1 cellular context compared by ENCODE assay signal in the genomic region with DNA sequence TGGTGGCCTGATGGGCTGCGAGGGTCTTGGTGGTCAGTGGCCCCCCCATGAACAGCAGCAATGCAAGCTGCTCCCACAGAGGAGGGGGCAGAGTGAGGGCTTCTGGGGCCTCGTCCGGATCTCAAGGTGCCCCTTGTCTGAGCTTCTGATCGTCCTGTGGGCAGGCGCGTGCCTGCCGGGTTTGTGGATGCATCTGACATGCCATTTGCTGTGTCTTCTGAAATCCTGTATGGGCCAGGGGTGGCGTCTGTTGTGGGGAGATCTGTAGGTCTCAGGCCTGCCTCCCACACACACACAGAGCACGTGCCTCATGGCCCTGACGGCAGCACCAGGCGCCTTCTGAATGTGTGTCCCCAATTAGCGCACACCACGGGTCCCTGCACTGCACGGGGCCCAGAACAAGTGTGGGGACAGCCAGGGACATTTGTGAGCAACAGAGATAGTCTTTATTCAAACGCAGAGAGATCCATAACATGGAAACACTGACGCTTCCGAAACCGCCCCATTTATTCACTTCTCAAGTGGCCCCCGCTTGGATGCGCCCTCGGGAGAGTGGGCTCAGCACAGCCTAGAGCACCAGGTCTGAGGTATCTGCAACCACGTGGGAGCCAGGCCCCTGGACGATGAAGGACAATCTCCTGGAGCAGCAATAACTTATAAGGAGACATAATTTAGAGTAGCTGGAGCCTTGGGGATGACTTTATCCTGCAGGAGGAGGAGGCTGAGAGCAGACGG.
TF ChIP-seq lines count a peak whose summit lies in the region.

No MANE protein-coding gene starts in this region.

TF ChIP-seq in WTC11, 78 proteins besides CTCF, POLR2A, EP300 and RAD21 (continued from another document):
- TF ChIP-seq, protein P1, sequence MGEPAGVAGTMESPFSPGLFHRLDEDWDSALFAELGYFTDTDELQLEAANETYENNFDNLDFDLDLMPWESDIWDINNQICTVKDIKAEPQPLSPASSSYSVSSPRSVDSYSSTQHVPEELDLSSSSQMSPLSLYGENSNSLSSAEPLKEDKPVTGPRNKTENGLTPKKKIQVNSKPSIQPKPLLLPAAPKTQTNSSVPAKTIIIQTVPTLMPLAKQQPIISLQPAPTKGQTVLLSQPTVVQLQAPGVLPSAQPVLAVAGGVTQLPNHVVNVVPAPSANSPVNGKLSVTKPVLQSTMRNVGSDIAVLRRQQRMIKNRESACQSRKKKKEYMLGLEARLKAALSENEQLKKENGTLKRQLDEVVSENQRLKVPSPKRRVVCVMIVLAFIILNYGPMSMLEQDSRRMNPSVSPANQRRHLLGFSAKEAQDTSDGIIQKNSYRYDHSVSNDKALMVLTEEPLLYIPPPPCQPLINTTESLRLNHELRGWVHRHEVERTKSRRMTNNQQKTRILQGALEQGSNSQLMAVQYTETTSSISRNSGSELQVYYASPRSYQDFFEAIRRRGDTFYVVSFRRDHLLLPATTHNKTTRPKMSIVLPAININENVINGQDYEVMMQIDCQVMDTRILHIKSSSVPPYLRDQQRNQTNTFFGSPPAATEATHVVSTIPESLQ (CRISPR knock-in tag; IDR thresholded peaks at IDR 0.05), result no peak
- TF ChIP-seq GABPB1 (CRISPR knock-in tag; IDR thresholded peaks at IDR 0.05), result no peak
